Comparison of ENCODE assay signal across 1 cellular context in genomic region chr1:20770314-20771087, GRCh38.
TF ChIP-seq lines count a peak whose summit lies in the region.

No MANE protein-coding gene starts in this region.

TF ChIP-seq in HepG2, 621 proteins besides CTCF, POLR2A, EP300 and RAD21:
- TF ChIP-seq MED1 (CRISPR knock-in tag; IDR thresholded peaks at IDR 0.05): no peak
- peak; percentile 58; the same call in 1 of the 2 replicates for TF ChIP-seq ZNF121 (CRISPR knock-in tag; IDR thresholded peaks at IDR 0.05)
- TF ChIP-seq RBAK (CRISPR knock-in tag; IDR thresholded peaks at IDR 0.05): no peak
- TF ChIP-seq FOXO4 (CRISPR knock-in tag; conservative IDR thresholded peaks at IDR 0.05): no peak
- TF ChIP-seq ZBTB7A (CRISPR knock-in tag; IDR thresholded peaks at IDR 0.05): no peak
- TF ChIP-seq KDM3A (CRISPR knock-in tag; IDR thresholded peaks at IDR 0.05; ENCODE audit: low read depth): no peak
- no peak for TF ChIP-seq HNRNPL (IDR thresholded peaks at IDR 0.05; ENCODE audit: low read depth, low read length)
